Comparison of ENCODE assay signal across 12 cellular contexts in genomic region chr1:40625476-40626382, GRCh38. TPM values are rescaled to one million over a fixed set of nuclear protein-coding genes. Genes with fewer than 3 reads are reported as not detected.
DNase-seq lines count a peak whose midpoint lies in the region; ATAC-seq, FAIRE-seq and TF ChIP-seq lines count a peak whose summit lies in the region.
"Had no signal": no experiment of that assay in that cellular context is flagged by ENCODE, and none has a peak within 500 bp of the region (broad histone marks: within the 10 kb centered on the region; RNA-seq: fewer than 3 reads in every experiment).

No MANE protein-coding gene starts in this region.

- H3K36me3 ChIP-seq in bronchial epithelial cell (ENCODE audit: control insufficient read depth, insufficient read depth, low read length) (no peaks in the 10 kb centered on the region), PC-9 (ENCODE audit: low read depth) (no peaks in the 10 kb centered on the region)
- H3K36me3 ChIP-seq: esophagus squamous epithelium had no signal

- H3K4me2 ChIP-seq in PC-9, result no peak overlapping the region

- H3K27me3 Mint-ChIP-seq in naive B cell (peaks cover 0 to 16% (median 0%) of the 10 kb centered on the region in 3 donors), T-cell (no peaks in the 10 kb centered on the region)

- CTCF ChIA-PET in T-cell (lab: Charles Lee), result no interaction called here
- CTCF ChIA-PET in PC-9 (lab: Charles Lee), result interaction anchor here (0.5 to 1.0 kb wide), 5 partner anchors 34 to 373 kb away, joined by 3 to 9 read pairs (median 4); no protein-coding TSS in a partner anchor

- H3K4me3 ChIP-seq in bronchial epithelial cell (ENCODE audit: low read depth, low read length), result no peak overlapping the region
- H3K4me3 ChIP-seq in PC-9, result no peak overlapping the region
- H3K4me3 ChIP-seq: esophagus squamous epithelium, spleen had no signal

- TF ChIP-seq CTCF in bronchial epithelial cell (IDR thresholded peaks at IDR 0.05; ENCODE audit: insufficient read depth, low read length, severe bottlenecking), result no peak
- no peak for TF ChIP-seq CTCF in PC-9 (conservative IDR thresholded peaks at IDR 0.05)

- intact Hi-C loops in PC-9 (cut with micrococcal nuclease; ENCODE audit: unreplicated experiment), result loop anchor here (2.0 kb wide), 1 partner anchor 43 kb away; no protein-coding TSS in a partner anchor

- no peaks in the 10 kb centered on the region for H3K79me2 ChIP-seq in PC-9 (ENCODE audit: low read depth)

- no peaks in the 10 kb centered on the region for H3K9me3 ChIP-seq in PC-9 (ENCODE audit: insufficient read depth, low read depth)
- H3K9me3 ChIP-seq: Caco-2, esophagus squamous epithelium, spleen had no signal

- no peak overlapping the region for H3K27ac ChIP-seq in PC-9
- H3K27ac ChIP-seq: esophagus squamous epithelium, spleen had no signal

- H3K27ac Mint-ChIP-seq in naive B cell, result peak overlapping the region in 4 of 6 donors; percentile 8 to 84 (median 52)
- no peak overlapping the region for H3K27ac Mint-ChIP-seq in T-cell

- H3K27me3 ChIP-seq in bronchial epithelial cell (ENCODE audit: control insufficient read depth, insufficient read depth, low read length) (peaks cover 1% of the 10 kb centered on the region), PC-9 (ENCODE audit: insufficient read depth, low read depth) (peaks cover 5% of the 10 kb centered on the region; the same call in 1 of the 2 replicates)
- H3K27me3 ChIP-seq: esophagus squamous epithelium, spleen had no signal

- BruUV-seq in PC-9 (replicated peaks; lab: Mats Ljungman, UMichigan), result no TSS peak

- no peaks in the 10 kb centered on the region for H3K9me2 ChIP-seq in PC-9 (ENCODE audit: insufficient read depth)

- no peak for FAIRE-seq in bronchial epithelial cell (lab: Jason Lieb, UNC)

- H3F3A ChIP-seq in PC-9 (ENCODE audit: insufficient read depth, low read depth), result peaks cover 4% of the 10 kb centered on the region; the same call in 1 of the 2 replicates

- H2AFZ ChIP-seq in PC-9, result no peak overlapping the region

- no peaks in the 10 kb centered on the region for H4K20me1 ChIP-seq in PC-9 (ENCODE audit: insufficient read depth)

- DNase-seq in GM03348 (ENCODE audit: low spot score) (peak; percentile 44), NCI-H1092 (lab: John Stamatoyannopoulos, UW) (peak; percentile 27), bronchial epithelial cell (ENCODE audit: low read depth) (peak; percentile 49), naive B cell (no peak), T-cell (no peak), PC-9 (no peak), HuH-7.5 (ENCODE audit: low spot score) (no peak)
- DNase-seq: activated CD4-positive, alpha-beta T cell treated with anti-CD3 and anti-CD28 coated beads for 4 hours; activated effector memory CD4-positive, alpha-beta T cell treated with Interleukin-2 at 50 U/mL for 16 hours; esophagus squamous epithelium; spleen had no signal

- peaks cover 17% of the 10 kb centered on the region; the same call in 1 of the 2 replicates for H3K4me1 ChIP-seq in PC-9 (replicated peaks; ENCODE audit: insufficient read depth)
- H3K4me1 ChIP-seq: Caco-2, esophagus squamous epithelium had no signal

- POLR2A ChIA-PET in T-cell (lab: Charles Lee), result no interaction called here
- POLR2A ChIA-PET in PC-9 (lab: Charles Lee; ENCODE audit: unreplicated experiment), result no interaction called here

- H3K4me3 Mint-ChIP-seq in naive B cell, result peak overlapping the region in 3 of 8 donors; percentile 21 to 64 (median 39)
- no peak overlapping the region for H3K4me3 Mint-ChIP-seq in T-cell

- peak in 1 of 2 donors; percentile 9 for ATAC-seq in naive B cell (ENCODE audit: low read depth in 2 of 2)
- ATAC-seq in T-cell (replicated peaks in 1 of 4), result no peak

- H3K36me3 Mint-ChIP-seq in naive B cell (no peaks in the 10 kb centered on the region), T-cell (no peaks in the 10 kb centered on the region)

- peaks cover 13 to 19% (median 17%) of the 10 kb centered on the region in 3 donors for H3K4me1 Mint-ChIP-seq in naive B cell
- peaks cover 22 to 25% (median 22%) of the 10 kb centered on the region in 3 donors for H3K4me1 Mint-ChIP-seq in T-cell

- H3K9me3 Mint-ChIP-seq in naive B cell (no peaks in the 10 kb centered on the region), T-cell (no peaks in the 10 kb centered on the region)

RNA-seq across cellular contexts. Expression of gene RIMS3, which starts 39.8 kb away (rescaled TPM):
- total RNA-seq in bronchial epithelial cell, result 0.26 and 2.7 TPM in 2 replicates
- polyA plus RNA-seq in naive B cell (ENCODE audit: low read depth in 6 of 6), result 1 to 10 TPM in 5 of 6 donors, under 1 TPM in 1; 0.93 to 2.9 (median 1.8) TPM
- total RNA-seq in T-cell, result 1 to 10 TPM; 1.8 to 3.0 (median 2.3) TPM
- total RNA-seq in PC-9 (2021), result 12.9 and 14.0 TPM in 2 replicates

Comparison
In these comparisons a context has a peak if more than half of its experiments do, and no peak if none do; other contexts are left out.
1. DNase-seq: peak in GM03348 (single experiment), NCI-H1092 (single experiment) and bronchial epithelial cell (single experiment); none in naive B cell (single experiment), T-cell (0 of 34), PC-9 (0 of 2) and HuH-7.5 (single experiment).
2. H3K27ac Mint-ChIP-seq: peak in naive B cell (4 of 6); none in T-cell (0 of 2).